10 cellular contexts compared by ENCODE assay signal in the genomic region with DNA sequence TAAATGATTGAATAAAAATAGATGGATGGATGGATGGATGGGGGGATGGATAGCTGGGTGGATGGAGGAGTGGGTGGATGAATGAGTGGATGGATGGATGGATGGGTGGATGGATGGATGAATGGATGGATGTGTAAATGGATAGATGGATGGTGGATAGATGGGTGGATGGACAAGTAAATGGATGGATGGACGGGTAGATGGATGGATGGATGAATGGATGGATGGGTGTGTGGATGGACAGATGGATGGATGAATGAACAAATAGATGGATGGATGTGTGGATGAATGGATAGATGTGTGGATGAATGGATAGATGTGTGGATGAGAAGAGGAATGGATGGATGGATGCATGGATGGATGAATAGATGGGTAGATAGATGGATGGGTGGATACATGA.
"Had no signal": no experiment of that assay in that cellular context is flagged by ENCODE, and none has a peak within 500 bp of the region (broad histone marks: within the 10 kb centered on the region; RNA-seq: fewer than 3 reads in every experiment).

No MANE protein-coding gene starts in this region.

- H3K4me1 ChIP-seq: HAP-1 had no signal

- H2AFZ ChIP-seq: GM23248, GM23338 had no signal

- FAIRE-seq: H54 had no signal

- H3K9me3 ChIP-seq: HAP-1 had no signal

- H3K4me2 ChIP-seq: GM23338 had no signal

- H3K27ac Mint-ChIP-seq: GM23338, H9, HFFc6 had no signal

- H3K4me3 Mint-ChIP-seq: GM23338, H9, HFFc6 had no signal

- H3K36me3 ChIP-seq: HAP-1 had no signal

- DNase-seq: GM23248, GOT3, H7, H9, HCEC 1CT, HFFc6 had no signal

- H3K27ac ChIP-seq: GM23248 had no signal

- H3K4me3 ChIP-seq: GM23248, GM23338, HAP-1 had no signal

- H3K9ac ChIP-seq: GM23248 had no signal

- ATAC-seq: GM23338, HCT116 had no signal

- H3K9me3 Mint-ChIP-seq: GM23338, H9 had no signal
